ENCODE assay signal across 25 cellular contexts in genomic region chr13:114055766-114056165, GRCh38.
A peak's percentile ranks its signal among the peaks of the same experiment; 100 is the strongest.
DNase-seq lines count a peak whose midpoint lies in the region; ATAC-seq lines count a peak whose summit lies in the region.
"Had no signal": no experiment of that assay in that cellular context is flagged by ENCODE, and none has a peak within 500 bp of the region (broad histone marks: within the 10 kb centered on the region; RNA-seq: fewer than 3 reads in every experiment).

No MANE protein-coding gene starts in this region.

- peak overlapping the region; percentile 44 for H3K27ac ChIP-seq in angular gyrus (ENCODE audit: low read depth, low read length)
- peak overlapping the region; percentile 62 for H3K27ac ChIP-seq in layer of hippocampus (ENCODE audit: low read depth, low read length)
- no peak overlapping the region for H3K27ac ChIP-seq in CD4-positive, alpha-beta memory T cell (ENCODE audit: low read depth, low read length)
- H3K27ac ChIP-seq: adrenal gland, brain microvascular endothelial cell, foreskin keratinocyte, SK-N-MC had no signal

- no peak for ATAC-seq in stimulated activated memory B cell treated with anti-CD40 and anti-IgM and Interleukin-4, amounts not matched to agents 10 μg/mL and 1 μg/mL and 100 μg/mL, for 72 hours
- no peak for ATAC-seq in GM21737 (IDR thresholded peaks at IDR 0.05; ENCODE audit: unreplicated experiment)
- ATAC-seq: foreskin keratinocyte had no signal

- peak overlapping the region; percentile 83 for H3K27ac Mint-ChIP-seq in activated naive CD8-positive, alpha-beta T cell
- H3K27ac Mint-ChIP-seq in activated naive CD8-positive, alpha-beta T cell treated with anti-CD3 and anti-CD28 coated beads for 36 hours = no peak overlapping the region
- peak overlapping the region; percentile 87 for H3K27ac Mint-ChIP-seq in stimulated activated memory B cell treated with anti-CD40 and anti-IgM and Interleukin-4, amounts not matched to agents 10 μg/mL and 1 μg/mL and 100 μg/mL, for 72 hours
- H3K27ac Mint-ChIP-seq in CD4-positive, alpha-beta memory T cell = peak overlapping the region in 3 of 7 donors; percentile 64 to 84 (median 78)

- intact Hi-C loops in CD4-positive, alpha-beta memory T cell (cut with micrococcal nuclease) = no loop called here

- H3K36me3 ChIP-seq in CD4-positive, alpha-beta memory T cell (ENCODE audit: insufficient read depth, low read length) = peaks cover 71% of the 10 kb centered on the region
- H3K36me3 ChIP-seq: adrenal gland had no signal

- peaks cover 38% of the 10 kb centered on the region for H3K4me1 ChIP-seq in CD4-positive, alpha-beta memory T cell (ENCODE audit: insufficient read depth, low read length)
- H3K4me1 ChIP-seq: foreskin keratinocyte had no signal

- no peaks in the 10 kb centered on the region for H3K9me3 Mint-ChIP-seq in activated naive CD8-positive, alpha-beta T cell (ENCODE audit: low read depth)
- no peaks in the 10 kb centered on the region for H3K9me3 Mint-ChIP-seq in activated naive CD8-positive, alpha-beta T cell treated with anti-CD3 and anti-CD28 coated beads for 36 hours
- H3K9me3 Mint-ChIP-seq in stimulated activated memory B cell treated with anti-CD40 and anti-IgM and Interleukin-4, amounts not matched to agents 10 μg/mL and 1 μg/mL and 100 μg/mL, for 72 hours = no peaks in the 10 kb centered on the region
- peaks cover 0 to 10% (median 0%) of the 10 kb centered on the region in 8 donors for H3K9me3 Mint-ChIP-seq in CD4-positive, alpha-beta memory T cell
- H3K9me3 Mint-ChIP-seq: H9 had no signal

- H3K4me3 Mint-ChIP-seq in activated naive CD8-positive, alpha-beta T cell = no peak overlapping the region
- no peak overlapping the region for H3K4me3 Mint-ChIP-seq in activated naive CD8-positive, alpha-beta T cell treated with anti-CD3 and anti-CD28 coated beads for 36 hours
- no peak overlapping the region for H3K4me3 Mint-ChIP-seq in stimulated activated memory B cell treated with anti-CD40 and anti-IgM and Interleukin-4, amounts not matched to agents 10 μg/mL and 1 μg/mL and 100 μg/mL, for 72 hours
- no peak overlapping the region for H3K4me3 Mint-ChIP-seq in CD4-positive, alpha-beta memory T cell
- H3K4me3 Mint-ChIP-seq: H9 had no signal

- CTCF ChIA-PET in CD4-positive, alpha-beta memory T cell (lab: Charles Lee; ENCODE audit: partially characterized antibody) = no interaction called here

- H3K9me3 ChIP-seq in CD4-positive, alpha-beta memory T cell (ENCODE audit: control insufficient read depth in 1 of 2, low read length in 2 of 2) = no peaks in the 10 kb centered on the region
- H3K9me3 ChIP-seq: adrenal gland, esophagus muscularis mucosa had no signal

- H3K4me1 Mint-ChIP-seq in activated naive CD8-positive, alpha-beta T cell (ENCODE audit: low read depth) = peaks cover 50% of the 10 kb centered on the region
- peaks cover 38% of the 10 kb centered on the region for H3K4me1 Mint-ChIP-seq in activated naive CD8-positive, alpha-beta T cell treated with anti-CD3 and anti-CD28 coated beads for 36 hours
- peaks cover 78% of the 10 kb centered on the region for H3K4me1 Mint-ChIP-seq in stimulated activated memory B cell treated with anti-CD40 and anti-IgM and Interleukin-4, amounts not matched to agents 10 μg/mL and 1 μg/mL and 100 μg/mL, for 72 hours
- H3K4me1 Mint-ChIP-seq in CD4-positive, alpha-beta memory T cell = peaks cover 13 to 70% (median 36%) of the 10 kb centered on the region in 4 donors

- H3K27me3 Mint-ChIP-seq in activated naive CD8-positive, alpha-beta T cell = no peaks in the 10 kb centered on the region
- no peaks in the 10 kb centered on the region for H3K27me3 Mint-ChIP-seq in activated naive CD8-positive, alpha-beta T cell treated with anti-CD3 and anti-CD28 coated beads for 36 hours
- no peaks in the 10 kb centered on the region for H3K27me3 Mint-ChIP-seq in stimulated activated memory B cell treated with anti-CD40 and anti-IgM and Interleukin-4, amounts not matched to agents 10 μg/mL and 1 μg/mL and 100 μg/mL, for 72 hours
- no peaks in the 10 kb centered on the region for H3K27me3 Mint-ChIP-seq in CD4-positive, alpha-beta memory T cell

- no peaks in the 10 kb centered on the region for H3K36me3 Mint-ChIP-seq in activated naive CD8-positive, alpha-beta T cell
- peaks cover 6% of the 10 kb centered on the region for H3K36me3 Mint-ChIP-seq in activated naive CD8-positive, alpha-beta T cell treated with anti-CD3 and anti-CD28 coated beads for 36 hours
- H3K36me3 Mint-ChIP-seq in stimulated activated memory B cell treated with anti-CD40 and anti-IgM and Interleukin-4, amounts not matched to agents 10 μg/mL and 1 μg/mL and 100 μg/mL, for 72 hours = peaks cover 13% of the 10 kb centered on the region
- peaks cover 29 to 65% of the 10 kb centered on the region in 2 donors for H3K36me3 Mint-ChIP-seq in CD4-positive, alpha-beta memory T cell

- POLR2A ChIA-PET in CD4-positive, alpha-beta memory T cell (lab: Charles Lee; ENCODE audit: partially characterized antibody) = interaction anchor here (1.8 kb wide), 1 partner anchor 10 kb away, joined by 7 read pairs; no protein-coding TSS in a partner anchor

- no peak overlapping the region for H3K4me3 ChIP-seq in CD4-positive, alpha-beta memory T cell (ENCODE audit: low read length in 2 of 2)
- H3K4me3 ChIP-seq: adrenal gland, esophagus muscularis mucosa, SK-N-MC, smooth muscle cell had no signal

- no peaks in the 10 kb centered on the region for H3K27me3 ChIP-seq in layer of hippocampus (ENCODE audit: control insufficient read depth, insufficient read depth, low read length)
- H3K27me3 ChIP-seq in CD4-positive, alpha-beta memory T cell (ENCODE audit: insufficient read depth, low read length) = no peaks in the 10 kb centered on the region
- H3K27me3 ChIP-seq: adrenal gland, brain microvascular endothelial cell, esophagus muscularis mucosa, foreskin keratinocyte had no signal

- DNase-seq in activated naive CD8-positive, alpha-beta T cell treated with anti-CD3 and anti-CD28 coated beads for 36 hours = no peak
- no peak for DNase-seq in effector CD4-positive, alpha-beta T cell
- no peak for DNase-seq in CD4-positive, alpha-beta memory T cell
- DNase-seq: activated CD4-positive, alpha-beta T cell treated with anti-CD3 and anti-CD28 coated beads, Interleukin-2, amount 50 U/mL, for 4 hours; activated CD8-positive, alpha-beta memory T cell treated with anti-CD3 and anti-CD28 coated beads, Interleukin-2, amount 50 U/mL, for 4 hours; adrenal gland; brain microvascular endothelial cell; DMS79; foreskin keratinocyte; GDM1; H9; left cardiac atrium; NCI-H1105; NCI-H2029; NCI-H226; stimulated activated CD4-positive, alpha-beta T cell treated with anti-CD3 and anti-CD28 coated beads, Interleukin-2, amount 100 ng/mL, for 24 hours; trophoblast cell had no signal
